In the genomic region with DNA sequence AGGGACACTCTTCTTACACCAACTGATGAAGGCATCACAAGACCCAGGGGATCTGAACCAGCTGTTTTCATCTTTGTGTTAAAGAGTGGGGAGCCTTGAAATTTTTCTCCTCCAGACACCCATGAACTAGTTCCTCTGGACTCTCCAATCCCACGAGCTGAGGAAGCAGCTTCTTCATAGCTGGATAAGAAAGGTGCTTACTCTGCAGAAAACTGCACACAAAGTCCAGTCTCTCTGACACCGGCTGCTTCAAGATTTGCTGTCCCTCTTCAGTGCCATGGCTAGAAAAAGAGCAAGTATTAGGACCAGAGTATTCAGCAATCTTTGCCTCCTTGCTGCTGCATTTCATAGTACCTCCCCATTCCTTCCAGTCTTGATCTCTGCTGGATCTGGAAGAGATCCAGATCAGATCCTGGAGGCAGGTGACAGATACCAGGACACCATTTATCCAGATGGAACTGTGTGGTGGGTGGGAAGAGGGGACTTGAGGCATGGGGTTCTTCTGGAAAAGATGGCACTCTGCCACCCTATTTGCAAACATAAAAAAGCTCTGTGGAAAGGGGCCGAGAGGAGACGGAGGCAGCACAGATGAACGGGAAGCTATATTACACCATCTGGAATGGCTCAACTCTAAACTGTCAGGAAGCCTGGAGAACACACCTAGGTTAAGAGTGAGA, we compare ENCODE assay signal across 9 cellular contexts. TPM values are rescaled to one million over a fixed set of nuclear protein-coding genes. Genes with fewer than 3 reads are reported as not detected.
A peak's percentile ranks its signal among the peaks of the same experiment; 100 is the strongest.
DNase-seq lines count a peak whose midpoint lies in the region; FAIRE-seq and TF ChIP-seq lines count a peak whose summit lies in the region.
"Had no signal": no experiment of that assay in that cellular context is flagged by ENCODE, and none has a peak within 500 bp of the region (broad histone marks: within the 10 kb centered on the region; RNA-seq: fewer than 3 reads in every experiment).

No MANE protein-coding gene starts in this region.

- peaks cover 61% of the 10 kb centered on the region for H3K36me3 ChIP-seq in astrocyte (ENCODE audit: insufficient read depth, low read length)
- H3K36me3 ChIP-seq in mesenchymal stem cell (ENCODE audit: control insufficient read depth in 1 of 2, insufficient read depth in 2 of 2, low read depth in 1 of 2, low read length in 2 of 2): peaks cover 66 to 88% of the 10 kb centered on the region in 2 experiments

- H3K4me3 Mint-ChIP-seq in activated naive CD4-positive, alpha-beta T cell treated with anti-CD3 and anti-CD28 coated beads, Interleukin-2, amount 50 U/mL, for 24 hours: no peak overlapping the region
- H3K4me3 Mint-ChIP-seq in astrocyte (ENCODE audit: unreplicated experiment) (no peak overlapping the region), type B pancreatic cell (no peak overlapping the region)

- no peak overlapping the region for H3K14ac ChIP-seq in mesenchymal stem cell (ENCODE audit: low read length in 2 of 2)

- 50% methylated on average over 5 of the region's 5 CpGs for WGBS in mesenchymal stem cell

- H4K91ac ChIP-seq in mesenchymal stem cell (ENCODE audit: low read length): no peak overlapping the region

- H3K4me1 Mint-ChIP-seq in activated naive CD4-positive, alpha-beta T cell treated with anti-CD3 and anti-CD28 coated beads, Interleukin-2, amount 50 U/mL, for 24 hours: peaks cover 40% of the 10 kb centered on the region
- H3K4me1 Mint-ChIP-seq in astrocyte (ENCODE audit: low read depth, unreplicated experiment) (peaks cover 18% of the 10 kb centered on the region), type B pancreatic cell (ENCODE audit: unreplicated experiment) (peaks cover 11% of the 10 kb centered on the region)

- H3K23ac ChIP-seq in mesenchymal stem cell (ENCODE audit: low read length in 2 of 2): no peak overlapping the region

- H3K9me3 ChIP-seq in astrocyte (ENCODE audit: insufficient read depth, low read depth, low read length) (no peaks in the 10 kb centered on the region), mesenchymal stem cell (ENCODE audit: control insufficient read depth, low read length) (no peaks in the 10 kb centered on the region)

- TF ChIP-seq CTCF in astrocyte (IDR thresholded peaks at IDR 0.05; ENCODE audit: insufficient read depth, low read depth, low read length) (no peak), type B pancreatic cell (conservative IDR thresholded peaks at IDR 0.05) (no peak)

- no peak overlapping the region for H3K4me3 ChIP-seq in astrocyte (ENCODE audit: insufficient read depth, low read depth, low read length)
- no peak overlapping the region for H3K4me3 ChIP-seq in mesenchymal stem cell (ENCODE audit: insufficient read depth in 1 of 2, low read depth in 1 of 2, low read length in 2 of 2)

- no peak overlapping the region for H3K4me2 ChIP-seq in astrocyte (ENCODE audit: low read length)
- H3K4me2 ChIP-seq in mesenchymal stem cell (ENCODE audit: low read length, poor library complexity, severe bottlenecking): no peak overlapping the region

- H2AK5ac ChIP-seq in mesenchymal stem cell (ENCODE audit: low read length, severe bottlenecking): peak overlapping the region; percentile 21

- H3K27me3 Mint-ChIP-seq in activated naive CD4-positive, alpha-beta T cell treated with anti-CD3 and anti-CD28 coated beads, Interleukin-2, amount 50 U/mL, for 24 hours: no peaks in the 10 kb centered on the region
- H3K27me3 Mint-ChIP-seq in astrocyte (ENCODE audit: low read depth, unreplicated experiment) (no peaks in the 10 kb centered on the region), type B pancreatic cell (no peaks in the 10 kb centered on the region)

- no peak overlapping the region for H3K18ac ChIP-seq in mesenchymal stem cell (ENCODE audit: low read depth in 1 of 2, low read length in 2 of 2)

- H3K9ac ChIP-seq in astrocyte (ENCODE audit: low read length) (no peak overlapping the region), mesenchymal stem cell (ENCODE audit: low read length) (peak overlapping the region; percentile 88)

- H3K27me3 ChIP-seq in astrocyte (ENCODE audit: insufficient read depth, low read length): no peaks in the 10 kb centered on the region
- H3K27me3 ChIP-seq in mesenchymal stem cell (ENCODE audit: control insufficient read depth in 1 of 2, insufficient read depth in 1 of 2, low read length in 2 of 2): no peaks in the 10 kb centered on the region

- peaks cover 51% of the 10 kb centered on the region for H3K79me2 ChIP-seq in astrocyte (ENCODE audit: insufficient read depth, low read length)

- H2BK5ac ChIP-seq in mesenchymal stem cell (ENCODE audit: low read depth, low read length, poor library complexity, severe bottlenecking): no peak overlapping the region

- H2AFZ ChIP-seq in astrocyte (ENCODE audit: low read depth, low read length) (no peak overlapping the region), mesenchymal stem cell (ENCODE audit: low read depth, low read length) (no peak overlapping the region)

- H2BK12ac ChIP-seq in mesenchymal stem cell (ENCODE audit: low read length in 2 of 2): no peak overlapping the region

- FAIRE-seq in astrocyte (lab: Jason Lieb, UNC): no peak
- FAIRE-seq: TTC549 had no signal

- peaks cover 52% of the 10 kb centered on the region for H4K20me1 ChIP-seq in astrocyte (ENCODE audit: insufficient read depth, low read length)

- H3K36me3 Mint-ChIP-seq in activated naive CD4-positive, alpha-beta T cell treated with anti-CD3 and anti-CD28 coated beads, Interleukin-2, amount 50 U/mL, for 24 hours: peaks cover 8% of the 10 kb centered on the region
- H3K36me3 Mint-ChIP-seq in astrocyte (ENCODE audit: low read depth, unreplicated experiment) (peaks cover 5% of the 10 kb centered on the region), type B pancreatic cell (peaks cover 15% of the 10 kb centered on the region)

- H3K4ac ChIP-seq in mesenchymal stem cell (ENCODE audit: low read depth in 1 of 2, low read length in 2 of 2): no peak overlapping the region

- DNase-seq in activated naive CD4-positive, alpha-beta T cell treated with anti-CD3 and anti-CD28 coated beads, Interleukin-2, amount 50 U/mL, for 16 hours: no peak
- DNase-seq in astrocyte (ENCODE audit: low read depth): no peak
- no peak for DNase-seq in mesenchymal stem cell
- no peak for DNase-seq in type B pancreatic cell (ENCODE audit: extremely low spot score, unreplicated experiment)
- no peak for DNase-seq in NCI-H526 (lab: John Stamatoyannopoulos, UW)
- DNase-seq in H4 (ENCODE audit: low spot score): no peak
- DNase-seq in T-helper 2 cell: no peak

- H3K4me1 ChIP-seq in astrocyte (ENCODE audit: insufficient read depth, low read length) (peaks cover 6% of the 10 kb centered on the region), mesenchymal stem cell (ENCODE audit: control insufficient read depth, insufficient read depth, low read depth, low read length) (peaks cover 4% of the 10 kb centered on the region)

- peaks cover 57% of the 10 kb centered on the region for H3K79me1 ChIP-seq in mesenchymal stem cell (replicated peaks; ENCODE audit: low read length, poor library complexity, severe bottlenecking)

- no peak overlapping the region for H2BK15ac ChIP-seq in mesenchymal stem cell (ENCODE audit: low read depth, poor library complexity, severe bottlenecking)

- no peak overlapping the region for H3K27ac ChIP-seq in astrocyte (ENCODE audit: low read depth, low read length)
- H3K27ac ChIP-seq in mesenchymal stem cell (ENCODE audit: low read length, poor library complexity, severe bottlenecking): no peak overlapping the region

- H4K8ac ChIP-seq in mesenchymal stem cell (ENCODE audit: low read length): no peak overlapping the region

- H3K27ac Mint-ChIP-seq in activated naive CD4-positive, alpha-beta T cell treated with anti-CD3 and anti-CD28 coated beads, Interleukin-2, amount 50 U/mL, for 24 hours: peak overlapping the region; percentile 30
- H3K27ac Mint-ChIP-seq in astrocyte (ENCODE audit: unreplicated experiment) (peak overlapping the region; percentile 83), type B pancreatic cell (peak overlapping the region; percentile 76)

- no peaks in the 10 kb centered on the region for H3K9me3 Mint-ChIP-seq in activated naive CD4-positive, alpha-beta T cell treated with anti-CD3 and anti-CD28 coated beads, Interleukin-2, amount 50 U/mL, for 24 hours
- no peaks in the 10 kb centered on the region for H3K9me3 Mint-ChIP-seq in astrocyte (ENCODE audit: unreplicated experiment)
- H3K9me3 Mint-ChIP-seq in type B pancreatic cell: no peaks in the 10 kb centered on the region

- H2BK120ac ChIP-seq in mesenchymal stem cell (ENCODE audit: low read depth, low read length): no peak overlapping the region

RNA-seq across cellular contexts. Expression of a gene that starts 25.5 kb away (rescaled TPM):
- total RNA-seq in astrocyte (14.1 and 15.2 TPM in 2 replicates), type B pancreatic cell (ENCODE audit: low replicate concordance) (10.6 and 15.7 TPM in 2 replicates)
- 4.8 TPM for polyA plus RNA-seq in mesenchymal stem cell (2013, experiment 1 of 2)
- polyA plus RNA-seq in mesenchymal stem cell (2013, experiment 2 of 2): 4.1 TPM
- total RNA-seq in H4 (2014; rRNA removed; shearing (Covaris generic)): 0.60 and 1.2 TPM in 2 replicates

RNA-seq across cellular contexts. Expression of a gene that starts 56.1 kb away (rescaled TPM):
- total RNA-seq in astrocyte (99.3 and 111 TPM in 2 replicates), type B pancreatic cell (ENCODE audit: low replicate concordance) (183 and 225 TPM in 2 replicates)
- 54.5 TPM for polyA plus RNA-seq in mesenchymal stem cell (2013, experiment 1 of 2)
- polyA plus RNA-seq in mesenchymal stem cell (2013, experiment 2 of 2): 49.1 TPM
- 67.5 and 71.5 TPM in 2 replicates for total RNA-seq in H4 (2014; rRNA removed; shearing (Covaris generic))

RNA-seq across cellular contexts. Expression of a gene that starts 56.4 kb away (rescaled TPM):
- total RNA-seq in astrocyte (4.2 and 4.4 TPM in 2 replicates), type B pancreatic cell (ENCODE audit: low replicate concordance) (7.9 and 14.7 TPM in 2 replicates)
- 3.2 TPM for polyA plus RNA-seq in mesenchymal stem cell (2013, experiment 1 of 2)
- 3.9 TPM for polyA plus RNA-seq in mesenchymal stem cell (2013, experiment 2 of 2)
- total RNA-seq in H4 (2014; rRNA removed; shearing (Covaris generic)): 3.9 and 9.3 TPM in 2 replicates

Comparison
In these comparisons a context has a peak if more than half of its experiments do, and no peak if none do; other contexts are left out.
1. H3K27ac Mint-ChIP-seq: peak in every context shown above with its lines; median percentile 83 in astrocyte; 76 in type B pancreatic cell; 30 in activated naive CD4-positive, alpha-beta T cell treated with anti-CD3 and anti-CD28 coated beads, Interleukin-2, amount 50 U/mL, for 24 hours.